ENCODE assay signal across 2 cellular contexts in genomic region chr1:155164625-155165024, GRCh38. TPM values are rescaled to one million over a fixed set of nuclear protein-coding genes. Genes with fewer than 3 reads are reported as not detected.
"Had no signal": no experiment of that assay in that cellular context is flagged by ENCODE, and none has a peak within 500 bp of the region (broad histone marks: within the 10 kb centered on the region; RNA-seq: fewer than 3 reads in every experiment).

No MANE protein-coding gene starts in this region.

RNA-seq across cellular contexts. Expression of gene TRIM46, which starts 9.0 kb away (rescaled TPM):
- total RNA-seq: Peyer's patch had no signal

RNA-seq across cellular contexts. Expression of gene EFNA1, which starts 36.9 kb away (rescaled TPM):
- total RNA-seq: OCI-LY7 had no signal
